Comparison of ENCODE assay signal across 8 cellular contexts in genomic region chr19:16572332-16573211, GRCh38. TPM values are rescaled to one million over a fixed set of nuclear protein-coding genes. Genes with fewer than 3 reads are reported as not detected.
DNase-seq lines count a peak whose midpoint lies in the region; ATAC-seq and TF ChIP-seq lines count a peak whose summit lies in the region.

Gene SLC35E1, minus strand, starts transcription at chr19:16572415. Its CDS starts 51 bp downstream, at chr19:16572364.

- H3K9me3 Mint-ChIP-seq in IgD-negative memory B cell, result no peaks in the 10 kb centered on the region

- H4K20me1 ChIP-seq in PC-3 (ENCODE audit: low read length), result peaks cover 4% of the 10 kb centered on the region; the same call in 1 of the 2 replicates

- H3K36me3 Mint-ChIP-seq in IgD-negative memory B cell, result peaks cover 1% of the 10 kb centered on the region

- peak within 1 kb of the TSS; percentile 82 for H2AFZ ChIP-seq in PC-3 (ENCODE audit: low read length)

- H3K4me1 Mint-ChIP-seq in IgD-negative memory B cell, result peaks cover 13 to 33% (median 29%) of the 10 kb centered on the region in 3 donors

- H3K27me3 ChIP-seq in PC-3 (ENCODE audit: low read length), result no peaks in the 10 kb centered on the region

- H3K27ac ChIP-seq in PC-3 (ENCODE audit: low read length) (peak within 1 kb of the TSS; percentile 77), epithelial cell of prostate (peak within 1 kb of the TSS; percentile 88)

- no peaks in the 10 kb centered on the region for H3K9me3 ChIP-seq in PC-3 (ENCODE audit: low read length)
- H3K9me3 ChIP-seq in mucosa of descending colon, result no peaks in the 10 kb centered on the region

- H3K4me3 ChIP-seq in PC-3 (ENCODE audit: low read length), result peak within 1 kb of the TSS; percentile 91
- peak within 1 kb of the TSS; percentile 80 for H3K4me3 ChIP-seq in mucosa of descending colon

- ATAC-seq in GM21576 (IDR thresholded peaks at IDR 0.05; ENCODE audit: unreplicated experiment), result peak; percentile 74
- peak; percentile 95 for ATAC-seq in PC-3
- ATAC-seq in mucosa of descending colon, result peak; percentile 97

- no peaks in the 10 kb centered on the region for H3F3A ChIP-seq in PC-3 (ENCODE audit: low read length, unreplicated experiment)

- no peaks in the 10 kb centered on the region for H3K27me3 Mint-ChIP-seq in IgD-negative memory B cell

- no peak for TF ChIP-seq CTCF in PC-3 (conservative IDR thresholded peaks at IDR 0.05; ENCODE audit: low read depth, low read length)
- no peak for TF ChIP-seq CTCF in mucosa of descending colon (IDR thresholded peaks at IDR 0.05)

- H3K9ac ChIP-seq in PC-3 (ENCODE audit: low read length), result peak within 1 kb of the TSS; percentile 91

- H3K4me2 ChIP-seq in PC-3 (ENCODE audit: low read length), result peak within 1 kb of the TSS; percentile 96

- peaks cover 94% of the 10 kb centered on the region for H3K79me2 ChIP-seq in PC-3 (ENCODE audit: low read length)

- H3K36me3 ChIP-seq in PC-3 (ENCODE audit: low read depth, low read length) (peaks cover 13% of the 10 kb centered on the region; the same call in 1 of the 2 replicates), mucosa of descending colon (ENCODE audit: low read depth) (peaks cover 4% of the 10 kb centered on the region)

- CTCF ChIA-PET in PC-3 (lab: Charles Lee), result interaction anchor here (0.5 kb wide), 1 partner anchor 12 kb away, joined by 6 read pairs; no protein-coding TSS in a partner anchor

- peak; percentile 88 for DNase-seq in DMS153 treated with DMSO at 0.1 percent for 48 hours (lab: John Stamatoyannopoulos, UW; ENCODE audit: unreplicated experiment)
- peak; percentile 98 for DNase-seq in PC-3
- peak; percentile 93 for DNase-seq in activated T-cell treated with anti-CD3 and anti-CD28 coated beads for 48 hours (ENCODE audit: low read depth)
- peak; percentile 80 for DNase-seq in epithelial cell of prostate (ENCODE audit: low read depth, low spot score)
- peak; percentile 96 to 98 (median 97) for DNase-seq in mucosa of descending colon
- peak; percentile 76 to 78 for DNase-seq in stimulated activated CD8-positive, alpha-beta memory T cell treated with anti-CD3 and anti-CD28 coated beads, Interleukin-4, amount 100 ng/mL, for 1 hour (ENCODE audit: low read depth in 2 of 2, low spot score in 1 of 2)

- POLR2A ChIA-PET in PC-3 (lab: Charles Lee; ENCODE audit: unreplicated experiment), result interaction anchor here (0.5 kb wide), 1 partner anchor 29 kb away, joined by 6 read pairs; no protein-coding TSS in a partner anchor

- intact Hi-C loops in PC-3 (cut with micrococcal nuclease) (loop anchor here (1.0 to 5.0 kb wide), 2 partner anchors 36 to 55 kb away; partner anchors contain the start of gene MED26), mucosa of descending colon (cut with DNase I, micrococcal nuclease) (no loop called here)

- H3K4me3 Mint-ChIP-seq in IgD-negative memory B cell, result peak within 1 kb of the TSS; percentile 89 to 99 (median 97)

- H3K9me2 ChIP-seq in PC-3 (replicated peaks; ENCODE audit: low read length), result no peaks in the 10 kb centered on the region

- TSS peak; percentile 81 for BruUV-seq in PC-3 (replicated peaks; lab: Mats Ljungman, UMichigan)

- peak within 1 kb of the TSS; percentile 91 to 98 (median 98) for H3K27ac Mint-ChIP-seq in IgD-negative memory B cell

- H3K4me1 ChIP-seq in PC-3 (ENCODE audit: insufficient read depth, low read length) (peaks cover 43% of the 10 kb centered on the region), mucosa of descending colon (ENCODE audit: low read depth) (peaks cover 33% of the 10 kb centered on the region)

RNA-seq across cellular contexts. Expression of gene SLC35E1, which starts in this region (rescaled TPM):
- 18.9 TPM for polyA plus RNA-seq in IgD-negative memory B cell
- 52.6 and 62.3 TPM in 2 replicates for total RNA-seq in PC-3 (2014; rRNA removed)
- 10 to 100 TPM; 34.6 to 45.8 (median 44.0) TPM for total RNA-seq in mucosa of descending colon

Comparison
In these comparisons a context has a peak if more than half of its experiments do, and no peak if none do; other contexts are left out.
1. Peak in every context shown above with its lines: DNase-seq, ATAC-seq, H3K4me3 ChIP-seq and H3K27ac ChIP-seq.